1 cellular context compared by ENCODE assay signal in the genomic region with DNA sequence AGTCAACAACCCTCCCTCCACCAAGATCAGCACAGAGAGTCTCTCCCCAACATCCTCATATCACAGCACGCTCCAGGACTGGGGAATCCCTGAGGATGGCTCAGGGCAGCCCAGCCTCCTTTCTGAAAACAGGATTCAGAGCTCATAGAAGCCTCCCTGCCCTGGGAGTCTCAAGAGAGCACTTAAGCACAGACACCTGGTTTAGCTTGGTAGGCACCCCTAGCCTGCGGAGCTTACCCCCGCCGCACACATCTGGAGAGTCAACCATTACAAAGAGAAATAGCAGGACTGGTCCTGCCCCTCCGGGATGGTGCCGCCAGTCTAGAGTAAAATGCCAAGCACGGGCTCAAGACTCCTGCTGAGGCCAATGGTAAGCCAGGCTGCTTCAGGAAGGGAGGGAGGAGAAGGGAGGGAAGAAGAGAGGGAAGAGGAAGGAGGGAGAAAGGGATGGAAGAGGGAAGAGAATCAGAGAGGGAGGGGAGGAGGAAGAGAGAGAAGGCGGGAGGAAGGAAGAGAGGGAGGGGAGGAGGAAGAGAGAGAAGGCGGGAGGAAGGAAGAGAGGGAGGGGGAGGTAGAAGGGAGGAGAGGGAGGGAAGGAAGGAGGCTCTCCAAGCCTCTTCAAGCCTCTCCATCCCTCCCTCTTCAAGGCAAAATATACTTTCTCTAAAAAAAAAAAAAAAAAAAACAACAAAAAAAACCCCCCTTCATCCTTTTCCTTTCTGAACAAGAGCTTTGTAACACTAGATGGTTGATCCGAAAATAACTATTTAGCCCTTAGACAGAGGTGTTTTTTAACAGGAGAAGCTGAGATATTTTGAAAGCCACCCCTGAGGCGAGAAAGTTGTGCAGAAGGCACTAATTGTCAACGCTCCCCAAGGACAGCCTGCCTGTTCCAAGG.
A peak's percentile ranks its signal among the peaks of the same experiment; 100 is the strongest.
TF ChIP-seq lines count a peak whose summit lies in the region.

No MANE protein-coding gene starts in this region.

TF ChIP-seq in HEK293, 187 proteins besides CTCF, POLR2A, EP300 and RAD21 (continued from another document and continues in another):
- TF ChIP-seq, protein P1, sequence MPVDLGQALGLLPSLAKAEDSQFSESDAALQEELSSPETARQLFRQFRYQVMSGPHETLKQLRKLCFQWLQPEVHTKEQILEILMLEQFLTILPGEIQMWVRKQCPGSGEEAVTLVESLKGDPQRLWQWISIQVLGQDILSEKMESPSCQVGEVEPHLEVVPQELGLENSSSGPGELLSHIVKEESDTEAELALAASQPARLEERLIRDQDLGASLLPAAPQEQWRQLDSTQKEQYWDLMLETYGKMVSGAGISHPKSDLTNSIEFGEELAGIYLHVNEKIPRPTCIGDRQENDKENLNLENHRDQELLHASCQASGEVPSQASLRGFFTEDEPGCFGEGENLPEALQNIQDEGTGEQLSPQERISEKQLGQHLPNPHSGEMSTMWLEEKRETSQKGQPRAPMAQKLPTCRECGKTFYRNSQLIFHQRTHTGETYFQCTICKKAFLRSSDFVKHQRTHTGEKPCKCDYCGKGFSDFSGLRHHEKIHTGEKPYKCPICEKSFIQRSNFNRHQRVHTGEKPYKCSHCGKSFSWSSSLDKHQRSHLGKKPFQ (tag by site-specific recombination; IDR thresholded peaks at IDR 0.05), result no peak
- TF ChIP-seq ZNF433 (tag by site-specific recombination; IDR thresholded peaks at IDR 0.05; ENCODE audit: low read depth) (no peak), ZNF223 (tag by site-specific recombination; IDR thresholded peaks at IDR 0.05) (no peak), ZNF23 (tag by site-specific recombination; IDR thresholded peaks at IDR 0.05; ENCODE audit: borderline replicate concordance) (no peak), ZNF426 (tag by site-specific recombination; IDR thresholded peaks at IDR 0.05) (no peak), GLI4 (tag by site-specific recombination; IDR thresholded peaks at IDR 0.05) (no peak), ZFP41 (tag by site-specific recombination; IDR thresholded peaks at IDR 0.05; ENCODE audit: borderline replicate concordance) (no peak), HOXD13 (CRISPR knock-in tag; IDR thresholded peaks at IDR 0.05; ENCODE audit: borderline replicate concordance) (no peak), ZNF239 (tag by site-specific recombination; IDR thresholded peaks at IDR 0.05) (no peak), KLF7 (tag by site-specific recombination; IDR thresholded peaks at IDR 0.05; ENCODE audit: borderline replicate concordance) (no peak), EGR2 (tag by site-specific recombination; IDR thresholded peaks at IDR 0.05; ENCODE audit: low read depth) (peak; percentile 81), BCL11B (tag by site-specific recombination; IDR thresholded peaks at IDR 0.05; ENCODE audit: low read depth) (no peak), ZFHX2 (tag by site-specific recombination; conservative IDR thresholded peaks at IDR 0.05) (peak; percentile 48; the same call in 1 of the 2 replicates), ZNF670 (tag by site-specific recombination; IDR thresholded peaks at IDR 0.05; ENCODE audit: low read depth) (no peak), ZNF121 (tag by site-specific recombination; IDR thresholded peaks at IDR 0.05) (no peak), ZNF529 (tag by site-specific recombination; IDR thresholded peaks at IDR 0.05; ENCODE audit: insufficient replicate concordance) (no peak), ZIC2 (tag by site-specific recombination; IDR thresholded peaks at IDR 0.05) (no peak), SCRT2 (tag by site-specific recombination; IDR thresholded peaks at IDR 0.05) (no peak), ZNF114 (tag by site-specific recombination; IDR thresholded peaks at IDR 0.05) (no peak), ZNF155 (tag by site-specific recombination; IDR thresholded peaks at IDR 0.05) (no peak), ZNF776 (tag by site-specific recombination; IDR thresholded peaks at IDR 0.05; ENCODE audit: borderline replicate concordance) (no peak), ZNF335 (tag by site-specific recombination; conservative IDR thresholded peaks at IDR 0.05) (no peak), TRIM28 (IDR thresholded peaks at IDR 0.05; ENCODE audit: borderline replicate concordance, low read length) (no peak), ZNF16 (tag by site-specific recombination; IDR thresholded peaks at IDR 0.05; ENCODE audit: low read depth) (no peak), ZNF19 (tag by site-specific recombination; IDR thresholded peaks at IDR 0.05; ENCODE audit: low read depth) (no peak), ZNF221 (tag by site-specific recombination; IDR thresholded peaks at IDR 0.05; ENCODE audit: borderline replicate concordance) (no peak), ZBTB1 (tag by site-specific recombination; IDR thresholded peaks at IDR 0.05) (no peak), ZFP37 (tag by site-specific recombination; IDR thresholded peaks at IDR 0.05) (no peak), ZBTB48 (tag by site-specific recombination; IDR thresholded peaks at IDR 0.05) (peak; percentile 43; the same call in 1 of the 2 replicates), ZNF501 (tag by site-specific recombination; IDR thresholded peaks at IDR 0.05) (no peak), ZNF350 (tag by site-specific recombination; IDR thresholded peaks at IDR 0.05) (no peak)
- TF ChIP-seq, protein P2, sequence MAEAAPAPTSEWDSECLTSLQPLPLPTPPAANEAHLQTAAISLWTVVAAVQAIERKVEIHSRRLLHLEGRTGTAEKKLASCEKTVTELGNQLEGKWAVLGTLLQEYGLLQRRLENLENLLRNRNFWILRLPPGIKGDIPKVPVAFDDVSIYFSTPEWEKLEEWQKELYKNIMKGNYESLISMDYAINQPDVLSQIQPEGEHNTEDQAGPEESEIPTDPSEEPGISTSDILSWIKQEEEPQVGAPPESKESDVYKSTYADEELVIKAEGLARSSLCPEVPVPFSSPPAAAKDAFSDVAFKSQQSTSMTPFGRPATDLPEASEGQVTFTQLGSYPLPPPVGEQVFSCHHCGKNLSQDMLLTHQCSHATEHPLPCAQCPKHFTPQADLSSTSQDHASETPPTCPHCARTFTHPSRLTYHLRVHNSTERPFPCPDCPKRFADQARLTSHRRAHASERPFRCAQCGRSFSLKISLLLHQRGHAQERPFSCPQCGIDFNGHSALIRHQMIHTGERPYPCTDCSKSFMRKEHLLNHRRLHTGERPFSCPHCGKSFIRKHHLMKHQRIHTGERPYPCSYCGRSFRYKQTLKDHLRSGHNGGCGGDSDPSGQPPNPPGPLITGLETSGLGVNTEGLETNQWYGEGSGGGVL (tag by site-specific recombination; IDR thresholded peaks at IDR 0.05), result peak; percentile 77
- TF ChIP-seq, protein P3, sequence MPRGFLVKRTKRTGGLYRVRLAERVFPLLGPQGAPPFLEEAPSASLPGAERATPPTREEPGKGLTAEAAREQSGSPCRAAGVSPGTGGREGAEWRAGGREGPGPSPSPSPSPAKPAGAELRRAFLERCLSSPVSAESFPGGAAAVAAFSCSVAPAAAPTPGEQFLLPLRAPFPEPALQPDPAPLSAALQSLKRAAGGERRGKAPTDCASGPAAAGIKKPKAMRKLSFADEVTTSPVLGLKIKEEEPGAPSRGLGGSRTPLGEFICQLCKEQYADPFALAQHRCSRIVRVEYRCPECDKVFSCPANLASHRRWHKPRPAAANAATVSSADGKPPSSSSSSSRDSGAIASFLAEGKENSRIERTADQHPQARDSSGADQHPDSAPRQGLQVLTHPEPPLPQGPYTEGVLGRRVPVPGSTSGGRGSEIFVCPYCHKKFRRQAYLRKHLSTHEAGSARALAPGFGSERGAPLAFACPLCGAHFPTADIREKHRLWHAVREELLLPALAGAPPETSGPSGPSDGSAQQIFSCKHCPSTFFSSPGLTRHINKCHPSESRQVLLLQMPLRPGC (tag by site-specific recombination; IDR thresholded peaks at IDR 0.05), result no peak
- TF ChIP-seq, protein P4, sequence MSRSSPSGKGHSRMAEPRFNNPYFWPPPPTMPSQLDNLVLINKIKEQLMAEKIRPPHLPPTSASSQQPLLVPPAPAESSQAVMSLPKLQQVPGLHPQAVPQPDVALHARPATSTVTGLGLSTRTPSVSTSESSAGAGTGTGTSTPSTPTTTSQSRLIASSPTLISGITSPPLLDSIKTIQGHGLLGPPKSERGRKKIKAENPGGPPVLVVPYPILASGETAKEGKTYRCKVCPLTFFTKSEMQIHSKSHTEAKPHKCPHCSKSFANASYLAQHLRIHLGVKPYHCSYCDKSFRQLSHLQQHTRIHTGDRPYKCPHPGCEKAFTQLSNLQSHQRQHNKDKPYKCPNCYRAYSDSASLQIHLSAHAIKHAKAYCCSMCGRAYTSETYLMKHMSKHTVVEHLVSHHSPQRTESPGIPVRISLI (tag by site-specific recombination; IDR thresholded peaks at IDR 0.05), result peak; percentile 88
- TF ChIP-seq, protein P5, sequence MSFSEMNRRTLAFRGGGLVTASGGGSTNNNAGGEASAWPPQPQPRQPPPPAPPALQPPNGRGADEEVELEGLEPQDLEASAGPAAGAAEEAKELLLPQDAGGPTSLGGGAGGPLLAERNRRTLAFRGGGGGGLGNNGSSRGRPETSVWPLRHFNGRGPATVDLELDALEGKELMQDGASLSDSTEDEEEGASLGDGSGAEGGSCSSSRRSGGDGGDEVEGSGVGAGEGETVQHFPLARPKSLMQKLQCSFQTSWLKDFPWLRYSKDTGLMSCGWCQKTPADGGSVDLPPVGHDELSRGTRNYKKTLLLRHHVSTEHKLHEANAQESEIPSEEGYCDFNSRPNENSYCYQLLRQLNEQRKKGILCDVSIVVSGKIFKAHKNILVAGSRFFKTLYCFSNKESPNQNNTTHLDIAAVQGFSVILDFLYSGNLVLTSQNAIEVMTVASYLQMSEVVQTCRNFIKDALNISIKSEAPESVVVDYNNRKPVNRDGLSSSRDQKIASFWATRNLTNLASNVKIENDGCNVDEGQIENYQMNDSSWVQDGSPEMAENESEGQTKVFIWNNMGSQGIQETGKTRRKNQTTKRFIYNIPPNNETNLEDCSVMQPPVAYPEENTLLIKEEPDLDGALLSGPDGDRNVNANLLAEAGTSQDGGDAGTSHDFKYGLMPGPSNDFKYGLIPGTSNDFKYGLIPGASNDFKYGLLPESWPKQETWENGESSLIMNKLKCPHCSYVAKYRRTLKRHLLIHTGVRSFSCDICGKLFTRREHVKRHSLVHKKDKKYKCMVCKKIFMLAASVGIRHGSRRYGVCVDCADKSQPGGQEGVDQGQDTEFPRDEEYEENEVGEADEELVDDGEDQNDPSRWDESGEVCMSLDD (tag by site-specific recombination; IDR thresholded peaks at IDR 0.05), result no peak
- TF ChIP-seq, protein P6, sequence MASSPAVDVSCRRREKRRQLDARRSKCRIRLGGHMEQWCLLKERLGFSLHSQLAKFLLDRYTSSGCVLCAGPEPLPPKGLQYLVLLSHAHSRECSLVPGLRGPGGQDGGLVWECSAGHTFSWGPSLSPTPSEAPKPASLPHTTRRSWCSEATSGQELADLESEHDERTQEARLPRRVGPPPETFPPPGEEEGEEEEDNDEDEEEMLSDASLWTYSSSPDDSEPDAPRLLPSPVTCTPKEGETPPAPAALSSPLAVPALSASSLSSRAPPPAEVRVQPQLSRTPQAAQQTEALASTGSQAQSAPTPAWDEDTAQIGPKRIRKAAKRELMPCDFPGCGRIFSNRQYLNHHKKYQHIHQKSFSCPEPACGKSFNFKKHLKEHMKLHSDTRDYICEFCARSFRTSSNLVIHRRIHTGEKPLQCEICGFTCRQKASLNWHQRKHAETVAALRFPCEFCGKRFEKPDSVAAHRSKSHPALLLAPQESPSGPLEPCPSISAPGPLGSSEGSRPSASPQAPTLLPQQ (tag by site-specific recombination; IDR thresholded peaks at IDR 0.05), result no peak
- TF ChIP-seq, protein P7, sequence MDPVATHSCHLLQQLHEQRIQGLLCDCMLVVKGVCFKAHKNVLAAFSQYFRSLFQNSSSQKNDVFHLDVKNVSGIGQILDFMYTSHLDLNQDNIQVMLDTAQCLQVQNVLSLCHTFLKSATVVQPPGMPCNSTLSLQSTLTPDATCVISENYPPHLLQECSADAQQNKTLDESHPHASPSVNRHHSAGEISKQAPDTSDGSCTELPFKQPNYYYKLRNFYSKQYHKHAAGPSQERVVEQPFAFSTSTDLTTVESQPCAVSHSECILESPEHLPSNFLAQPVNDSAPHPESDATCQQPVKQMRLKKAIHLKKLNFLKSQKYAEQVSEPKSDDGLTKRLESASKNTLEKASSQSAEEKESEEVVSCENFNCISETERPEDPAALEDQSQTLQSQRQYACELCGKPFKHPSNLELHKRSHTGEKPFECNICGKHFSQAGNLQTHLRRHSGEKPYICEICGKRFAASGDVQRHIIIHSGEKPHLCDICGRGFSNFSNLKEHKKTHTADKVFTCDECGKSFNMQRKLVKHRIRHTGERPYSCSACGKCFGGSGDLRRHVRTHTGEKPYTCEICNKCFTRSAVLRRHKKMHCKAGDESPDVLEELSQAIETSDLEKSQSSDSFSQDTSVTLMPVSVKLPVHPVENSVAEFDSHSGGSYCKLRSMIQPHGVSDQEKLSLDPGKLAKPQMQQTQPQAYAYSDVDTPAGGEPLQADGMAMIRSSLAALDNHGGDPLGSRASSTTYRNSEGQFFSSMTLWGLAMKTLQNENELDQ (tag by site-specific recombination; IDR thresholded peaks at IDR 0.05; ENCODE audit: low read depth), result no peak
- TF ChIP-seq, protein P8, sequence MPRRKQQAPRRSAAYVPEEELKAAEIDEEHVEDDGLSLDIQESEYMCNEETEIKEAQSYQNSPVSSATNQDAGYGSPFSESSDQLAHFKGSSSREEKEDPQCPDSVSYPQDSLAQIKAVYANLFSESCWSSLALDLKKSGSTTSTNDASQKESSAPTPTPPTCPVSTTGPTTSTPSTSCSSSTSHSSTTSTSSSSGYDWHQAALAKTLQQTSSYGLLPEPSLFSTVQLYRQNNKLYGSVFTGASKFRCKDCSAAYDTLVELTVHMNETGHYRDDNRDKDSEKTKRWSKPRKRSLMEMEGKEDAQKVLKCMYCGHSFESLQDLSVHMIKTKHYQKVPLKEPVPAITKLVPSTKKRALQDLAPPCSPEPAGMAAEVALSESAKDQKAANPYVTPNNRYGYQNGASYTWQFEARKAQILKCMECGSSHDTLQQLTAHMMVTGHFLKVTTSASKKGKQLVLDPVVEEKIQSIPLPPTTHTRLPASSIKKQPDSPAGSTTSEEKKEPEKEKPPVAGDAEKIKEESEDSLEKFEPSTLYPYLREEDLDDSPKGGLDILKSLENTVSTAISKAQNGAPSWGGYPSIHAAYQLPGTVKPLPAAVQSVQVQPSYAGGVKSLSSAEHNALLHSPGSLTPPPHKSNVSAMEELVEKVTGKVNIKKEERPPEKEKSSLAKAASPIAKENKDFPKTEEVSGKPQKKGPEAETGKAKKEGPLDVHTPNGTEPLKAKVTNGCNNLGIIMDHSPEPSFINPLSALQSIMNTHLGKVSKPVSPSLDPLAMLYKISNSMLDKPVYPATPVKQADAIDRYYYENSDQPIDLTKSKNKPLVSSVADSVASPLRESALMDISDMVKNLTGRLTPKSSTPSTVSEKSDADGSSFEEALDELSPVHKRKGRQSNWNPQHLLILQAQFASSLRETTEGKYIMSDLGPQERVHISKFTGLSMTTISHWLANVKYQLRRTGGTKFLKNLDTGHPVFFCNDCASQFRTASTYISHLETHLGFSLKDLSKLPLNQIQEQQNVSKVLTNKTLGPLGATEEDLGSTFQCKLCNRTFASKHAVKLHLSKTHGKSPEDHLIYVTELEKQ (tag by site-specific recombination; IDR thresholded peaks at IDR 0.05; ENCODE audit: borderline replicate concordance), result no peak
- TF ChIP-seq, protein P9, sequence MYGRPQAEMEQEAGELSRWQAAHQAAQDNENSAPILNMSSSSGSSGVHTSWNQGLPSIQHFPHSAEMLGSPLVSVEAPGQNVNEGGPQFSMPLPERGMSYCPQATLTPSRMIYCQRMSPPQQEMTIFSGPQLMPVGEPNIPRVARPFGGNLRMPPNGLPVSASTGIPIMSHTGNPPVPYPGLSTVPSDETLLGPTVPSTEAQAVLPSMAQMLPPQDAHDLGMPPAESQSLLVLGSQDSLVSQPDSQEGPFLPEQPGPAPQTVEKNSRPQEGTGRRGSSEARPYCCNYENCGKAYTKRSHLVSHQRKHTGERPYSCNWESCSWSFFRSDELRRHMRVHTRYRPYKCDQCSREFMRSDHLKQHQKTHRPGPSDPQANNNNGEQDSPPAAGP (tag by site-specific recombination; IDR thresholded peaks at IDR 0.05), result peak; percentile 3; the same call in 1 of the 2 replicates
